7 cellular contexts compared by ENCODE assay signal in the genomic region with DNA sequence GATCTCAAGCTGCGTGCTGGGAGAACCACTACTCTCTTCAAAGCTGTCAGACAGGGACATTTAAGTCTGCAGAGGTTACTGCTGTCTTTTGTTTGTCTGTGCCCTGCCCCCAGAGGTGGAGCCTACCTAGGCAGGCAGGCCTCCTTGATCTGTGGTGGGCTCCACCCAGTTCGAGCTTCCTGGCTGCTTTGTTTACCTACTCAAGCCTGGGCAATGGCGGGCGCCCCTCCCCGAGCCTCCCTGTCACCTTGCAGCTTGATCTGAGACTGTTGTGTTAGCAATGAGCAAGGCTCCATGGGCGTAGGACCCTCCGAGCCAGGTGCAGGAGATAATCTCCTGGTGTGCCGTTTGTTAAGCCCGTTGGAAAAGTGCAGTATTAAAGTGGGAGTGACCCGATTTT.
DNase-seq lines count a peak whose midpoint lies in the region; ATAC-seq, FAIRE-seq and TF ChIP-seq lines count a peak whose summit lies in the region.
"Not testable (repeated sequence)": the region's sequence is repeated elsewhere in the genome, so short reads cannot be mapped to it uniquely, and the experiment has no call there.

No MANE protein-coding gene starts in this region.

- POLR2A ChIA-PET in Caco-2 (lab: Charles Lee); PC-9 (lab: Charles Lee; ENCODE audit: unreplicated experiment); HepG2 (lab: Yijun Ruan, JAX): not testable (repeated sequence)

- H3K9me2 ChIP-seq in PC-9 (ENCODE audit: insufficient read depth) = not testable (repeated sequence)

- H3K4me2 ChIP-seq in PC-9 (0 out of 2 replicates have a peak overlapping the region, but pooled peaks have one; percentile 10), HepG2 (ENCODE audit: low read depth, low read length) (peak overlapping the region; percentile 77)

- H2AFZ ChIP-seq in PC-9; HepG2 (ENCODE audit: low read length): not testable (repeated sequence)

- WGBS in HepG2 (ENCODE audit: low lambda C conversion rate) = 2% methylated on average over 10 of the region's 10 CpGs

- not testable (repeated sequence) for H3K4me1 Mint-ChIP-seq in Caco-2 (ENCODE audit: low read depth, unreplicated experiment)

- in situ Hi-C loops in HepG2 (cut with HindIII; ENCODE audit: extremely low pct_ligation_motif_present, low pct_unique_long_range_greater_than_20kb) = not testable (repeated sequence)

- FAIRE-seq in HepG2 (lab: Jason Lieb, UNC) = not testable (repeated sequence)

- not testable (repeated sequence) for BruUV-seq in Caco-2 (replicated peaks; lab: Mats Ljungman, UMichigan); PC-9 (replicated peaks; lab: Mats Ljungman, UMichigan); HepG2 (replicated peaks; lab: Mats Ljungman, UMichigan)

- not testable (repeated sequence) for TF ChIP-seq POLR2A in HepG2 (IDR thresholded peaks at IDR 0.05; ENCODE audit: insufficient read depth in 1 of 2, low read depth in 2 of 2, low read length in 2 of 2)

- H3K4me1 ChIP-seq in Caco-2; PC-9 (replicated peaks; ENCODE audit: insufficient read depth); HepG2 (ENCODE audit: insufficient read depth, low read length): not testable (repeated sequence)

- not testable (repeated sequence) for TF ChIP-seq EP300 in HepG2 (IDR thresholded peaks at IDR 0.05; ENCODE audit: low read depth in 2 of 2, low read length in 2 of 2); HepG2 (CRISPR knock-in tag; IDR thresholded peaks at IDR 0.05; ENCODE audit: borderline replicate concordance)

- not testable (repeated sequence) for H3K4me3 Mint-ChIP-seq in Caco-2 (ENCODE audit: unreplicated experiment)

- not testable (repeated sequence) for H4K20me1 ChIP-seq in PC-9 (ENCODE audit: insufficient read depth); HepG2 (ENCODE audit: insufficient read depth, low read length)

- intact Hi-C loops in Caco-2 (cut with micrococcal nuclease; ENCODE audit: unreplicated experiment); PC-9 (cut with micrococcal nuclease; ENCODE audit: unreplicated experiment); HepG2 (cut with micrococcal nuclease; ENCODE audit: unreplicated experiment); posterior vena cava (cut with DNase I): not testable (repeated sequence)

- not testable (repeated sequence) for H3K27ac ChIP-seq in PC-9; WERI-Rb-1; HepG2 (ENCODE audit: extremely low read length, insufficient read depth, low read length)

- DNase-seq in Caco-2 (peak; percentile 4 to 34), HT-29 (ENCODE audit: low spot score) (peak; percentile 35), NCI-H748 (lab: John Stamatoyannopoulos, UW; ENCODE audit: unreplicated experiment) (peak; percentile 93), PC-9 (peak in 1 of 2 experiments; percentile 57), WERI-Rb-1 (peak; percentile 9), HepG2 (ENCODE audit: low spot score) (peak; percentile 13), posterior vena cava (ENCODE audit: low spot score) (peak; percentile 53)

- not testable (repeated sequence) for TF ChIP-seq RAD21 in HepG2 (CRISPR knock-in tag; IDR thresholded peaks at IDR 0.05)

- not testable (repeated sequence) for H3K4me3 ChIP-seq in Caco-2 (ENCODE audit: low read depth, low read length); PC-9; WERI-Rb-1 (ENCODE audit: low read depth, low read length)
- H3K4me3 ChIP-seq in HepG2 (replicated peaks in 1 of 3; ENCODE audit: insufficient read depth in 1 of 3, low read depth in 2 of 3, low read length in 3 of 3) = peak overlapping the region; percentile 52 to 66 (median 52); a peak in 5 of 6 replicates

- not testable (repeated sequence) for H3F3A ChIP-seq in PC-9 (ENCODE audit: insufficient read depth, low read depth)

- H3K36me3 Mint-ChIP-seq in Caco-2 (ENCODE audit: insufficient read depth, unreplicated experiment) = not testable (repeated sequence)

- not testable (repeated sequence) for H3K27me3 Mint-ChIP-seq in Caco-2 (ENCODE audit: insufficient read depth, unreplicated experiment)

- ATAC-seq in HepG2 = not testable (repeated sequence)

- H3K79me2 ChIP-seq in PC-9 (ENCODE audit: low read depth); HepG2 (ENCODE audit: insufficient read depth, low read length): not testable (repeated sequence)

- H3K9me3 ChIP-seq in Caco-2; PC-9 (ENCODE audit: insufficient read depth, low read depth); WERI-Rb-1 (ENCODE audit: severe bottlenecking); HepG2 (ENCODE audit: low read length): not testable (repeated sequence)

- H3K27me3 ChIP-seq in Caco-2 (replicated peaks; ENCODE audit: control insufficient read depth, insufficient read depth, low read length); PC-9 (ENCODE audit: insufficient read depth, low read depth); WERI-Rb-1 (ENCODE audit: insufficient read depth, low read depth, severe bottlenecking); HepG2 (ENCODE audit: control insufficient read depth in 1 of 2, insufficient read depth in 2 of 2, low read length in 2 of 2): not testable (repeated sequence)

- H3K36me3 ChIP-seq in Caco-2 (ENCODE audit: control insufficient read depth, insufficient read depth, low read length); PC-9 (ENCODE audit: low read depth); WERI-Rb-1; HepG2 (replicated peaks in 1 of 2; ENCODE audit: control insufficient read depth in 1 of 2, insufficient read depth in 2 of 2, low read length in 2 of 2): not testable (repeated sequence)

- 0 out of 2 replicates have a peak overlapping the region, but pooled peaks have one; percentile 20 for H3K9ac ChIP-seq in HepG2 (ENCODE audit: insufficient read depth, low read depth, low read length)

- not testable (repeated sequence) for H3K9me3 Mint-ChIP-seq in Caco-2 (ENCODE audit: unreplicated experiment)

- TF ChIP-seq CTCF in Caco-2 (IDR thresholded peaks at IDR 0.05; ENCODE audit: insufficient read depth in 1 of 2, low read depth in 1 of 2, low read length in 1 of 2, severe bottlenecking in 1 of 2, unreplicated experiment in 1 of 2); PC-9 (conservative IDR thresholded peaks at IDR 0.05); WERI-Rb-1 (IDR thresholded peaks at IDR 0.05; ENCODE audit: low read depth, low read length); HepG2 (CRISPR knock-in tag; IDR thresholded peaks at IDR 0.05): not testable (repeated sequence)

- CTCF ChIA-PET in Caco-2 (lab: Charles Lee); PC-9 (lab: Charles Lee); HepG2 (lab: Yijun Ruan, JAX; ENCODE audit: low intra/inter-chr PET ratio, low total read pairs): not testable (repeated sequence)

- H3K27ac Mint-ChIP-seq in Caco-2 (ENCODE audit: unreplicated experiment) = not testable (repeated sequence)

TF ChIP-seq in HepG2, 621 proteins besides CTCF, POLR2A, EP300 and RAD21 (continues in another document):
- TF ChIP-seq ZNF350 (CRISPR knock-in tag; IDR thresholded peaks at IDR 0.05; ENCODE audit: borderline replicate concordance, low read depth) (0 out of 2 replicates have a peak, but pooled peaks have one; percentile 42), ZMYM4 (CRISPR knock-in tag; IDR thresholded peaks at IDR 0.05) (0 out of 2 replicates have a peak, but pooled peaks have one; percentile 23), ZBTB7B (CRISPR knock-in tag; IDR thresholded peaks at IDR 0.05) (peak; percentile 57; the same call in 1 of the 2 replicates), FOXA3 (CRISPR knock-in tag; IDR thresholded peaks at IDR 0.05) (peak; percentile 58)
- TF ChIP-seq, protein P1, sequence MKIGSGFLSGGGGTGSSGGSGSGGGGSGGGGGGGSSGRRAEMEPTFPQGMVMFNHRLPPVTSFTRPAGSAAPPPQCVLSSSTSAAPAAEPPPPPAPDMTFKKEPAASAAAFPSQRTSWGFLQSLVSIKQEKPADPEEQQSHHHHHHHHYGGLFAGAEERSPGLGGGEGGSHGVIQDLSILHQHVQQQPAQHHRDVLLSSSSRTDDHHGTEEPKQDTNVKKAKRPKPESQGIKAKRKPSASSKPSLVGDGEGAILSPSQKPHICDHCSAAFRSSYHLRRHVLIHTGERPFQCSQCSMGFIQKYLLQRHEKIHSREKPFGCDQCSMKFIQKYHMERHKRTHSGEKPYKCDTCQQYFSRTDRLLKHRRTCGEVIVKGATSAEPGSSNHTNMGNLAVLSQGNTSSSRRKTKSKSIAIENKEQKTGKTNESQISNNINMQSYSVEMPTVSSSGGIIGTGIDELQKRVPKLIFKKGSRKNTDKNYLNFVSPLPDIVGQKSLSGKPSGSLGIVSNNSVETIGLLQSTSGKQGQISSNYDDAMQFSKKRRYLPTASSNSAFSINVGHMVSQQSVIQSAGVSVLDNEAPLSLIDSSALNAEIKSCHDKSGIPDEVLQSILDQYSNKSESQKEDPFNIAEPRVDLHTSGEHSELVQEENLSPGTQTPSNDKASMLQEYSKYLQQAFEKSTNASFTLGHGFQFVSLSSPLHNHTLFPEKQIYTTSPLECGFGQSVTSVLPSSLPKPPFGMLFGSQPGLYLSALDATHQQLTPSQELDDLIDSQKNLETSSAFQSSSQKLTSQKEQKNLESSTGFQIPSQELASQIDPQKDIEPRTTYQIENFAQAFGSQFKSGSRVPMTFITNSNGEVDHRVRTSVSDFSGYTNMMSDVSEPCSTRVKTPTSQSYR (CRISPR knock-in tag; IDR thresholded peaks at IDR 0.05; ENCODE audit: borderline replicate concordance) = 0 out of 2 replicates have a peak, but pooled peaks have one; percentile 15
- TF ChIP-seq, protein P2, sequence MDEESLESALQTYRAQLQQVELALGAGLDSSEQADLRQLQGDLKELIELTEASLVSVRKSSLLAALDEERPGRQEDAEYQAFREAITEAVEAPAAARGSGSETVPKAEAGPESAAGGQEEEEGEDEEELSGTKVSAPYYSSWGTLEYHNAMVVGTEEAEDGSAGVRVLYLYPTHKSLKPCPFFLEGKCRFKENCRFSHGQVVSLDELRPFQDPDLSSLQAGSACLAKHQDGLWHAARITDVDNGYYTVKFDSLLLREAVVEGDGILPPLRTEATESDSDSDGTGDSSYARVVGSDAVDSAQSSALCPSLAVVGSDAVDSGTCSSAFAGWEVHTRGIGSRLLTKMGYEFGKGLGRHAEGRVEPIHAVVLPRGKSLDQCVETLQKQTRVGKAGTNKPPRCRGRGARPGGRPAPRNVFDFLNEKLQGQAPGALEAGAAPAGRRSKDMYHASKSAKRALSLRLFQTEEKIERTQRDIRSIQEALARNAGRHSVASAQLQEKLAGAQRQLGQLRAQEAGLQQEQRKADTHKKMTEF (CRISPR knock-in tag; IDR thresholded peaks at IDR 0.05) = 0 out of 2 replicates have a peak, but pooled peaks have one; percentile 41
